In the genomic region with DNA sequence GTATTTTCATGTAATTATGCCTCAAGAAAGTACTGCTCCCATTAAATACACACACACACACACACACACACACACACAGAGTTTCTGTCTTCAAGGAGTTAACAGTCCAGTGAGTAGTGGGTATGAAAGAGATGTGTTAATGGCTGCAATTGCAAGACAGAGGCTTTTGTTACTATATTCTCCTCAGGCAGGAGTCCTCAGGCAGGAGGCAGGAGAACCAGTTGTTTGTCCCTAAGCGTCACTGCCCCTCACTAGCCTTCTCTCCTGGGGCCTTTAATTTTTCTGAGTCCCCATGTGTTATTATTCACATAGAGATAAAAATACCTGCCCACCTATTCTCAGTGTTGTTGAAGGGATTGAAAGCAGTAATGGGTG, we compare ENCODE assay signal across 8 cellular contexts. TPM values are rescaled to one million over a fixed set of nuclear protein-coding genes. Genes with fewer than 3 reads are reported as not detected.
DNase-seq lines count a peak whose midpoint lies in the region; ATAC-seq, FAIRE-seq and TF ChIP-seq lines count a peak whose summit lies in the region.

No MANE protein-coding gene starts in this region.

- no peak overlapping the region for H3K18ac ChIP-seq in IMR-90 (ENCODE audit: low read depth, low read length)

- peak overlapping the region; percentile 98 to 100 for H3K27ac Mint-ChIP-seq in natural killer cell

- CTCF ChIA-PET in IMR-90 (lab: Yijun Ruan, JAX) (no interaction called here), K562 (lab: Yijun Ruan, JAX; ENCODE audit: low intra/inter-chr PET ratio) (interaction anchor here (0.6 to 4.6 kb wide), 12 partner anchors 13 to 428 kb away, joined by 3 to 58 read pairs (median 10); a partner anchor contains a TSS)

- no peaks in the 10 kb centered on the region for H3K79me2 ChIP-seq in K562 (ENCODE audit: control insufficient read depth, insufficient read depth, low read length)

- no peak overlapping the region for H3K14ac ChIP-seq in IMR-90 (replicated peaks; ENCODE audit: low read depth, low read length)

- no peak overlapping the region for H2BK120ac ChIP-seq in IMR-90 (ENCODE audit: low read depth, low read length)

- H3K4me1 Mint-ChIP-seq in natural killer cell = peaks cover 80 to 91% of the 10 kb centered on the region in 2 donors

- peak overlapping the region; percentile 85 to 98 (median 92) for H3K4me2 ChIP-seq in BLaER1 treated with 17β-estradiol and CSF1 and Interleukin-3, amounts not matched to agents 10 nM and 100 nM
- H3K4me2 ChIP-seq in IMR-90 (ENCODE audit: low read depth, low read length) (no peak overlapping the region), K562 (ENCODE audit: insufficient read depth, low read length) (no peak overlapping the region)

- BruUV-seq in IMR-90 (replicated peaks; lab: Mats Ljungman, UMichigan) = no TSS peak
- BruUV-seq in K562 (replicated peaks; lab: Mats Ljungman, UMichigan) = no TSS peak

- H3K36me3 ChIP-seq in BLaER1 treated with 17β-estradiol and CSF1 and Interleukin-3, amounts not matched to agents 10 nM and 100 nM = peaks cover 0 to 19% (median 3%) of the 10 kb centered on the region in 11 experiments; a peak in 8 of 22 replicates
- no peaks in the 10 kb centered on the region for H3K36me3 ChIP-seq in IMR-90 (ENCODE audit: control insufficient read depth, insufficient read depth, low read length)
- no peaks in the 10 kb centered on the region for H3K36me3 ChIP-seq in K562 (ENCODE audit: control insufficient read depth, insufficient read depth, low read length)

- peaks cover 90 to 100% (median 97%) of the 10 kb centered on the region in 10 experiments for H3K4me1 ChIP-seq in BLaER1 treated with 17β-estradiol and CSF1 and Interleukin-3, amounts not matched to agents 10 nM and 100 nM
- peaks cover 13% of the 10 kb centered on the region for H3K4me1 ChIP-seq in IMR-90 (ENCODE audit: control insufficient read depth, insufficient read depth, low read length)
- H3K4me1 ChIP-seq in K562 (replicated peaks in 1 of 2; ENCODE audit: control insufficient read depth in 2 of 2, insufficient read depth in 2 of 2, low read length in 2 of 2) = peaks cover 33 to 42% of the 10 kb centered on the region in 2 experiments

- peaks cover 0 to 5% of the 10 kb centered on the region in 2 experiments; a peak in 1 of 4 replicates for H3K79me1 ChIP-seq in IMR-90 (ENCODE audit: low read depth in 1 of 2, low read length in 2 of 2)

- H3K9me3 ChIP-seq in BLaER1 treated with 17β-estradiol and CSF1 and Interleukin-3, amounts not matched to agents 10 nM and 100 nM (replicated peaks in 1 of 11) = no peaks in the 10 kb centered on the region
- H3K9me3 ChIP-seq in IMR-90 (ENCODE audit: control insufficient read depth, insufficient read depth, low read length) = no peaks in the 10 kb centered on the region
- no peaks in the 10 kb centered on the region for H3K9me3 ChIP-seq in K562 (replicated peaks; ENCODE audit: control insufficient read depth, insufficient read depth, low read depth, low read length)

- peak overlapping the region; percentile 81 to 99 (median 96); a peak in 20 of 22 replicates for H3K9ac ChIP-seq in BLaER1 treated with 17β-estradiol and CSF1 and Interleukin-3, amounts not matched to agents 10 nM and 100 nM
- H3K9ac ChIP-seq in IMR-90 (ENCODE audit: low read depth, low read length) = no peak overlapping the region
- no peak overlapping the region for H3K9ac ChIP-seq in K562 (ENCODE audit: insufficient read depth in 1 of 2, low read depth in 2 of 2, low read length in 2 of 2)

- H2AK9ac ChIP-seq in IMR-90 (replicated peaks; ENCODE audit: low read depth, low read length, poor library complexity) = no peak overlapping the region

- H3K23ac ChIP-seq in IMR-90 (ENCODE audit: low read depth, low read length) = no peak overlapping the region

- peak overlapping the region; percentile 65 to 68; a peak in 2 of 4 replicates for H4K8ac ChIP-seq in IMR-90 (ENCODE audit: low read depth in 2 of 2, low read length in 2 of 2)

- peak overlapping the region; percentile 94 for H3K4me3 Mint-ChIP-seq in natural killer cell

- intact Hi-C loops in IMR-90 (cut with micrococcal nuclease) = loop anchor here (1.0 to 10.0 kb wide), 11 partner anchors 95 to 747 kb away; a partner anchor contains a TSS
- intact Hi-C loops in K562 (cut with micrococcal nuclease) = loop anchor here (1.0 to 10.0 kb wide), 5 partner anchors 12 to 295 kb away; a partner anchor contains a TSS
- intact Hi-C loops in natural killer cell (cut with micrococcal nuclease) = loop anchor here (1.0 to 2.0 kb wide), 7 partner anchors 12 to 425 kb away; no protein-coding TSS in a partner anchor

- no peak overlapping the region for H3K56ac ChIP-seq in IMR-90 (ENCODE audit: extremely low read depth, insufficient read depth, low read length)

- DNase-seq in IMR-90 (no peak), K562 (ENCODE audit: extremely low read depth in 1 of 4, low spot score in 3 of 4) (no peak), natural killer cell (no peak), DMS114 treated with DMSO at 0.1 percent for 48 hours (lab: John Stamatoyannopoulos, UW; ENCODE audit: unreplicated experiment) (no peak)

- no peak for FAIRE-seq in K562 (lab: Jason Lieb, UNC)

- no peak for TF ChIP-seq POLR2A in IMR-90 (IDR thresholded peaks at IDR 0.05; ENCODE audit: low read depth, low read length)
- TF ChIP-seq POLR2A in K562 (conservative IDR thresholded peaks at IDR 0.05) = no peak

- H3K9me1 ChIP-seq in IMR-90 (ENCODE audit: insufficient read depth, low read length) = peaks cover 8% of the 10 kb centered on the region
- H3K9me1 ChIP-seq in K562 (ENCODE audit: control insufficient read depth, insufficient read depth, low read length) = no peaks in the 10 kb centered on the region

- no peak overlapping the region for H3K4ac ChIP-seq in IMR-90 (ENCODE audit: low read depth, low read length)

- no peak overlapping the region for H2AK5ac ChIP-seq in IMR-90 (ENCODE audit: low read depth, low read length)

- no peak overlapping the region for H2BK15ac ChIP-seq in IMR-90 (ENCODE audit: low read depth, low read length)

- H2BK5ac ChIP-seq in IMR-90 (ENCODE audit: low read depth, low read length, poor library complexity, severe bottlenecking) = no peak overlapping the region

- no peak overlapping the region for H2AFZ ChIP-seq in IMR-90 (replicated peaks; ENCODE audit: low read length, poor library complexity)
- H2AFZ ChIP-seq in K562 (ENCODE audit: low read depth, low read length) = peak overlapping the region; percentile 16; the same call in 1 of the 2 replicates

- WGBS in IMR-90 (ENCODE audit: extremely low coverage in 2 of 2, insufficient read length in 1 of 2), 2 experiments = no CpG with 5 or more reads among the region's 1 CpG
- WGBS in K562 (ENCODE audit: insufficient coverage, low coverage, missing lambda C conversion rate) = 100% methylated on average over 1 of the region's 1 CpG

- no peak overlapping the region for H2BK20ac ChIP-seq in IMR-90 (ENCODE audit: low read depth, low read length)

- no peak overlapping the region for H4K5ac ChIP-seq in IMR-90 (ENCODE audit: low read depth, low read length)

- no peak overlapping the region for H4K91ac ChIP-seq in IMR-90 (ENCODE audit: insufficient read depth, low read depth, low read length)

- H3K4me3 ChIP-seq in BLaER1 treated with 17β-estradiol and CSF1 and Interleukin-3, amounts not matched to agents 10 nM and 100 nM = peak overlapping the region in 8 of 10 experiments; percentile 15 to 60 (median 48); a peak in 12 of 20 replicates
- no peak overlapping the region for H3K4me3 ChIP-seq in IMR-90 (ENCODE audit: insufficient read depth, low read depth, low read length)
- no peak overlapping the region for H3K4me3 ChIP-seq in K562

- POLR2A ChIA-PET in IMR-90 (lab: Charles Lee; ENCODE audit: unreplicated experiment) = no interaction called here
- POLR2A ChIA-PET in K562 (lab: Yijun Ruan, JAX) = no interaction called here

- in situ Hi-C loops in IMR-90 (cut with MboI; ENCODE audit: low sequenced_read_pairs) = loop anchor here (5.0 to 10.0 kb wide), 4 partner anchors 166 to 507 kb away; a partner anchor contains a TSS
- in situ Hi-C loops in K562 (cut with MboI) = loop anchor here (10.0 kb wide), 1 partner anchor 173 kb away; no protein-coding TSS in a partner anchor

- TF ChIP-seq EP300 in K562 (IDR thresholded peaks at IDR 0.05; ENCODE audit: low read length) = no peak

- no peak for ATAC-seq in IMR-90 (ENCODE audit: low read depth)
- ATAC-seq in K562 = no peak
- no peak for ATAC-seq in natural killer cell
- no peak for ATAC-seq in HG03342 (IDR thresholded peaks at IDR 0.05; ENCODE audit: unreplicated experiment)
- no peak for ATAC-seq in HG03469 (IDR thresholded peaks at IDR 0.05; ENCODE audit: unreplicated experiment)
- ATAC-seq in HG03571 (IDR thresholded peaks at IDR 0.05; ENCODE audit: unreplicated experiment) = no peak

- no peak for TF ChIP-seq CTCF in IMR-90 (conservative IDR thresholded peaks at IDR 0.05; ENCODE audit: low read depth, low read length)
- TF ChIP-seq CTCF in K562 (IDR thresholded peaks at IDR 0.05 in 2 of 3, conservative IDR thresholded peaks at IDR 0.05 in 1 of 3; ENCODE audit: insufficient read depth in 2 of 3, low read depth in 1 of 3, low read length in 3 of 3) = no peak
- no peak for TF ChIP-seq CTCF in natural killer cell (IDR thresholded peaks at IDR 0.05)

- no peaks in the 10 kb centered on the region for H3K27me3 ChIP-seq in BLaER1 treated with 17β-estradiol and CSF1 and Interleukin-3, amounts not matched to agents 10 nM and 100 nM
- H3K27me3 ChIP-seq in IMR-90 (ENCODE audit: control insufficient read depth, insufficient read depth, low read length) (no peaks in the 10 kb centered on the region), K562 (ENCODE audit: control insufficient read depth in 2 of 2, insufficient read depth in 2 of 2, low read length in 2 of 2) (no peaks in the 10 kb centered on the region)

- H3K9me3 Mint-ChIP-seq in natural killer cell = no peaks in the 10 kb centered on the region

- peak overlapping the region; percentile 67 to 100 (median 100); a peak in 21 of 22 replicates for H3K27ac ChIP-seq in BLaER1 treated with 17β-estradiol and CSF1 and Interleukin-3, amounts not matched to agents 10 nM and 100 nM
- H3K27ac ChIP-seq in IMR-90 (ENCODE audit: insufficient read depth, low read length) (no peak overlapping the region), K562 (ENCODE audit: extremely low read depth, low read depth, low read length) (no peak overlapping the region)

- dilution Hi-C loops in IMR-90 (cut with HindIII; ENCODE audit: low sequenced_read_pairs, unreplicated experiment) = no loop called here

- H3K36me3 Mint-ChIP-seq in natural killer cell = no peaks in the 10 kb centered on the region

- peaks cover 0 to 4% of the 10 kb centered on the region in 2 donors for H3K27me3 Mint-ChIP-seq in natural killer cell (ENCODE audit: low read depth in 2 of 2)

- no peaks in the 10 kb centered on the region for H4K20me1 ChIP-seq in BLaER1 treated with 17β-estradiol and CSF1 and Interleukin-3, amounts not matched to agents 10 nM and 100 nM
- H4K20me1 ChIP-seq in IMR-90 (ENCODE audit: insufficient read depth, low read length) (no peaks in the 10 kb centered on the region), K562 (replicated peaks; ENCODE audit: control insufficient read depth, insufficient read depth, low read length) (no peaks in the 10 kb centered on the region)

- no peak for TF ChIP-seq RAD21 in IMR-90 (IDR thresholded peaks at IDR 0.05; ENCODE audit: low read length)
- no peak for TF ChIP-seq RAD21 in K562 (CRISPR knock-in tag; conservative IDR thresholded peaks at IDR 0.05 in 1 of 2, IDR thresholded peaks at IDR 0.05 in 1 of 2)

RNA-seq across cellular contexts. Expression of a gene that starts 31.2 kb away (rescaled TPM):
- 396 and 449 TPM in 2 replicates for total RNA-seq in IMR-90 (2012; rRNA removed)
- polyA plus RNA-seq in IMR-90 (2012; rRNA removed) = 448 and 496 TPM in 2 replicates
- polyA plus RNA-seq in IMR-90 (2012; cell fraction: cytosol; rRNA removed) = 412 and 479 TPM in 2 replicates
- polyA plus RNA-seq in IMR-90 (2012; cell fraction: nucleus; rRNA removed; ENCODE audit: low replicate concordance) = 92.7 and 197 TPM in 2 replicates
- total RNA-seq in K562 (2011; cell fraction: chromatin; rRNA removed; ENCODE audit: low replicate concordance) = 76.2 and 102 TPM in 2 replicates
- 211 and 214 TPM in 2 replicates for total RNA-seq in K562 (2011; cell fraction: nucleolus; rRNA removed)
- total RNA-seq in K562 (2011; cell fraction: nucleoplasm; rRNA removed) = 181 and 184 TPM in 2 replicates
- 104 and 149 TPM in 2 replicates for total RNA-seq in K562 (2014; rRNA removed)
- total RNA-seq in K562 (2014; rRNA removed; fragmentation: Illumina TruSeq; extraction: Trizol) = 172 and 181 TPM in 2 replicates
- 146 and 162 TPM in 2 replicates for total RNA-seq in K562 (2015; rRNA removed; fragmentation: Illumina TruSeq; extraction: Trizol)
- total RNA-seq in K562 (2021) = 129 and 143 TPM in 2 replicates
- polyA plus RNA-seq in K562 (2011; rRNA removed) = 226 and 263 TPM in 2 replicates
- polyA plus RNA-seq in K562 (2011; cell fraction: cytosol; rRNA removed) = 583 and 621 TPM in 2 replicates
- 58.2 and 70.1 TPM in 2 replicates for polyA plus RNA-seq in K562 (2011; cell fraction: nucleus; rRNA removed)
- 192 and 212 TPM in 2 replicates for polyA plus RNA-seq in K562 (2012)
- polyA plus RNA-seq in K562 (2014; fragmentation: Illumina TruSeq; extraction: Trizol) = 244 and 260 TPM in 2 replicates
- 100 to 1,000 TPM; 585 to 617 TPM for polyA plus RNA-seq in K562 (2014; fragmentation: Nextera tagmentation; extraction: Ambion mirVana)
- polyA plus RNA-seq in K562 (2014; rRNA removed) = 222 and 233 TPM in 2 replicates
- 87.6 and 98.8 TPM in 2 replicates for polyA minus RNA-seq in K562 (2011; rRNA and poly(A)+ RNA removed)
- polyA minus RNA-seq in K562 (2011; cell fraction: cytosol; rRNA and poly(A)+ RNA removed) = 44.4 and 50.8 TPM in 2 replicates
- 25.7 and 34.2 TPM in 2 replicates for polyA minus RNA-seq in K562 (2011; cell fraction: nucleus; rRNA and poly(A)+ RNA removed)
- 10 to 100 TPM; 79.5 to 97.9 (median 92.8) TPM for total RNA-seq in natural killer cell

RNA-seq across cellular contexts. Expression of a gene that starts 40.3 kb away (rescaled TPM):
- total RNA-seq in IMR-90 (2012; rRNA removed) (5.0 and 5.3 TPM in 2 replicates), K562 (2014; rRNA removed) (4.2 and 4.4 TPM in 2 replicates), K562 (2014; rRNA removed; fragmentation: Illumina TruSeq; extraction: Trizol) (3.9 and 4.3 TPM in 2 replicates), K562 (2015; rRNA removed; fragmentation: Illumina TruSeq; extraction: Trizol) (3.3 and 3.6 TPM in 2 replicates), K562 (2021) (8.5 and 9.5 TPM in 2 replicates), natural killer cell (10 to 100 TPM; 29.7 to 39.3 (median 30.2) TPM)
- polyA plus RNA-seq in IMR-90 (2012; rRNA removed) (21.8 and 22.0 TPM in 2 replicates), K562 (2011; rRNA removed) (12.0 TPM in 2 replicates), K562 (2014; fragmentation: Illumina TruSeq; extraction: Trizol) (9.8 and 10.0 TPM in 2 replicates), K562 (2014; fragmentation: Nextera tagmentation; extraction: Ambion mirVana) (1 to 10 TPM; 7.2 to 9.1 TPM), K562 (2014; rRNA removed) (5.5 and 6.6 TPM in 2 replicates)
- 13.3 and 23.6 TPM in 2 replicates for polyA plus RNA-seq in IMR-90 (2012; cell fraction: cytosol; rRNA removed)
- 22.2 and 25.4 TPM in 2 replicates for polyA plus RNA-seq in IMR-90 (2012; cell fraction: nucleus; rRNA removed; ENCODE audit: low replicate concordance)
- total RNA-seq in K562 (2011; cell fraction: chromatin; rRNA removed; ENCODE audit: low replicate concordance) = 13.4 and 20.8 TPM in 2 replicates
- 16.6 and 18.5 TPM in 2 replicates for total RNA-seq in K562 (2011; cell fraction: nucleolus; rRNA removed)
- total RNA-seq in K562 (2011; cell fraction: nucleoplasm; rRNA removed) = 18.2 and 20.5 TPM in 2 replicates
- 11.7 and 15.8 TPM in 2 replicates for polyA plus RNA-seq in K562 (2011; cell fraction: cytosol; rRNA removed)
- polyA plus RNA-seq in K562 (2011; cell fraction: nucleus; rRNA removed) = 11.2 and 13.5 TPM in 2 replicates
- 8.1 and 19.7 TPM in 2 replicates for polyA plus RNA-seq in K562 (2012)
- 7.3 and 10.4 TPM in 2 replicates for polyA minus RNA-seq in K562 (2011; rRNA and poly(A)+ RNA removed)
- 4.4 and 6.1 TPM in 2 replicates for polyA minus RNA-seq in K562 (2011; cell fraction: cytosol; rRNA and poly(A)+ RNA removed)
- 6.5 and 6.7 TPM in 2 replicates for polyA minus RNA-seq in K562 (2011; cell fraction: nucleus; rRNA and poly(A)+ RNA removed)

Comparison
In these comparisons a context has a peak if more than half of its experiments do, and no peak if none do; other contexts are left out.
1. H3K27ac ChIP-seq: peak in BLaER1 treated with 17β-estradiol and CSF1 and Interleukin-3, amounts not matched to agents 10 nM and 100 nM (11 of 11); none in IMR-90 (single experiment) and K562 (single experiment).
2. H3K4me2 ChIP-seq: peak in BLaER1 treated with 17β-estradiol and CSF1 and Interleukin-3, amounts not matched to agents 10 nM and 100 nM (11 of 11); none in IMR-90 (single experiment) and K562 (single experiment).
3. H3K4me3 ChIP-seq: peak in BLaER1 treated with 17β-estradiol and CSF1 and Interleukin-3, amounts not matched to agents 10 nM and 100 nM (8 of 10); none in IMR-90 (single experiment) and K562 (single experiment).
4. H3K9ac ChIP-seq: peak in BLaER1 treated with 17β-estradiol and CSF1 and Interleukin-3, amounts not matched to agents 10 nM and 100 nM (11 of 11); none in IMR-90 (single experiment) and K562 (0 of 2).